Comparison of ENCODE assay signal across 17 cellular contexts in genomic region chr13:96082640-96083039, GRCh38. TPM values are rescaled to one million over a fixed set of nuclear protein-coding genes. Genes with fewer than 3 reads are reported as not detected.
"Had no signal": no experiment of that assay in that cellular context is flagged by ENCODE, and none has a peak within 500 bp of the region (broad histone marks: within the 10 kb centered on the region; RNA-seq: fewer than 3 reads in every experiment).

No MANE protein-coding gene starts in this region.

- DNase-seq: activated CD4-positive, alpha-beta T cell treated with anti-CD3 and anti-CD28 coated beads for 36 hours; activated CD4-positive, alpha-beta T cell treated with anti-CD3 and anti-CD28 coated beads, Interleukin-2, amount 50 U/mL, for 48 hours; activated gamma-delta T cell; effector CD4-positive, alpha-beta T cell; hypothalamus; islet precursor cell; left lung; midbrain; sigmoid colon; stimulated activated CD4-positive, alpha-beta T cell treated with anti-CD3 and anti-CD28 coated beads, Interleukin-1b, Interleukin-23, amount 100 ng/mL, for 48 hours; stimulated activated naive CD4-positive, alpha-beta T cell treated with Interleukin-2 at 50 U/mL for 16 hours; thyroid gland had no signal

- H2AFZ ChIP-seq: parathyroid adenoma had no signal

- H3K9me3 ChIP-seq: ascending aorta, left lung, sigmoid colon, thyroid gland had no signal

- H3K4me1 ChIP-seq: ascending aorta, left lung, parathyroid adenoma, sigmoid colon, thyroid gland had no signal

- H3K27me3 ChIP-seq: ascending aorta, thyroid gland had no signal

- H3K4me3 ChIP-seq: ascending aorta, left lung, sigmoid colon, thyroid gland had no signal

- H3K27ac ChIP-seq: ascending aorta, left lung, parathyroid adenoma, sigmoid colon, thyroid gland had no signal

- ATAC-seq: activated CD4-positive, alpha-beta T cell treated with anti-CD3 and anti-CD28 coated beads for 36 hours; left lung; WTC11 had no signal

- H3K36me3 ChIP-seq: ascending aorta, left lung, sigmoid colon, thyroid gland had no signal

- H3K9ac ChIP-seq: parathyroid adenoma had no signal

- H3K79me2 ChIP-seq: parathyroid adenoma had no signal

RNA-seq across cellular contexts. Expression of gene HS6ST3, which starts 7.3 kb away (rescaled TPM):
- total RNA-seq: activated CD4-positive, alpha-beta T cell treated with anti-CD3 and anti-CD28 coated beads for 36 hours; lung microvascular endothelial cell; T-helper 2 cell treated with Interferon-gamma antibody and Interleukin-4, amounts not matched to agents 100 ng/mL and 5 ng/mL, for 36 hours had no signal
